In the genomic region with DNA sequence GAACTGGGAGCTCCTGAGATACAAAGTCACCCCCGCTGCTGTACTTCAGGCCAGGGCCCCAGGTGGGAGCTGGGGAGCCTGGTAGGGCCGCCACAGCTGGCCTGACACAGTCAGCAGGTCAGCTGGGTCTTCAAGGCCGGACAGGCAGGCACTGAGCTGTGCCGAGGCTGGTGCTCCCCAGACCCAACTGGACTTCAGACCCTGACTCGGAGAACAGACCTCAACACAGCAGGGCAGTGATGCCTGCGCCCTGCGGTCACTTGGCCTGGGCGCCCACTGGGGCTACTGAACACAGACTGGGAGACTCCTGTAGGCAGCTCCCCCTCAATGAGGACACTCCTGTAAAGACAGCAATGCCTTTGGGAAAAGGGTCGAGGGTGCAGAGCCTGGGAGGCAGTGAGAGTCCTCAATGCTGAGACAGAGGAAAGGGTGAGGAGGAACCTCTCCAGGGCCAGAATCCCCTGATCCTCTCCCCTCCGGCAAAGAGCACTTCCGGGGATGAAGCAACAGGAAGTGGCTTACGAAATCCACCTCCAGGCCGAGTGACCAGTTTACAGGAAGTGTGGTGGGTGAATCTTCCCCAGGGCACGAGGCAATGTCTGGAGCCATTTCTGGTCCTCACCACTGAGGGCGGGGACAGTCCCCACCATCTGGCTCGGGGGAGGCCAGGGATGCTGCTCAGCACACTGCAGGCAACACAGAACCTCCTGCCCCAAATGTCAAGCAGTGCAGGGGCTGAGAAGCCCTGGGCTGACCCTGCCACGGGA, we compare ENCODE assay signal across 8 cellular contexts.
A peak's percentile ranks its signal among the peaks of the same experiment; 100 is the strongest.
DNase-seq lines count a peak whose midpoint lies in the region; ATAC-seq and TF ChIP-seq lines count a peak whose summit lies in the region.

No MANE protein-coding gene starts in this region.

- ATAC-seq in HG03135 (IDR thresholded peaks at IDR 0.05; ENCODE audit: unreplicated experiment) (peak; percentile 65), SK-N-SH treated with all-trans-retinoic acid at 6 μM for 48 hours (peak; percentile 62)

- DNase-seq in DMS153 (lab: John Stamatoyannopoulos, UW): peak; percentile 64
- no peak for DNase-seq in DMS153 treated with DMSO at 0.1 percent for 48 hours (lab: John Stamatoyannopoulos, UW; ENCODE audit: unreplicated experiment)
- peak; percentile 76 for DNase-seq in amniotic stem cell (lab: John Stamatoyannopoulos, UW)
- peak; percentile 49 for DNase-seq in iPS-NIHi7 (ENCODE audit: extremely low spot score)
- DNase-seq in stimulated activated CD4-positive, alpha-beta T cell treated with anti-CD3 and anti-CD28 coated beads, Interleukin-1b, Interleukin-23, amount 100 ng/mL, for 48 hours: peak; percentile 86
- DNase-seq in NCI-H1930 (lab: John Stamatoyannopoulos, UW): no peak

TF ChIP-seq in SK-N-SH treated with all-trans-retinoic acid at 6 μM for 48 hours, 23 proteins besides CTCF, POLR2A, EP300 and RAD21:
- TF ChIP-seq OSR1 (CRISPR knock-in tag; IDR thresholded peaks at IDR 0.05) (0 out of 2 replicates have a peak, but pooled peaks have one; percentile 19), RARB (CRISPR knock-in tag; IDR thresholded peaks at IDR 0.05) (no peak), ISL1 (CRISPR knock-in tag; IDR thresholded peaks at IDR 0.05) (no peak), CSRNP3 (CRISPR knock-in tag; IDR thresholded peaks at IDR 0.05) (no peak), PATZ1 (CRISPR knock-in tag; IDR thresholded peaks at IDR 0.05; ENCODE audit: borderline replicate concordance) (no peak), CSDC2 (CRISPR knock-in tag; IDR thresholded peaks at IDR 0.05) (0 out of 2 replicates have a peak, but pooled peaks have one; percentile 26), ZNF565 (CRISPR knock-in tag; conservative IDR thresholded peaks at IDR 0.05; ENCODE audit: low read depth) (no peak), ZFP3 (CRISPR knock-in tag; IDR thresholded peaks at IDR 0.05) (0 out of 2 replicates have a peak, but pooled peaks have one; percentile 30), ZC3H10 (CRISPR knock-in tag; IDR thresholded peaks at IDR 0.05) (no peak), ESRRG (CRISPR knock-in tag; IDR thresholded peaks at IDR 0.05) (no peak), ZFP30 (CRISPR knock-in tag; IDR thresholded peaks at IDR 0.05) (no peak)
- TF ChIP-seq, protein P1, sequence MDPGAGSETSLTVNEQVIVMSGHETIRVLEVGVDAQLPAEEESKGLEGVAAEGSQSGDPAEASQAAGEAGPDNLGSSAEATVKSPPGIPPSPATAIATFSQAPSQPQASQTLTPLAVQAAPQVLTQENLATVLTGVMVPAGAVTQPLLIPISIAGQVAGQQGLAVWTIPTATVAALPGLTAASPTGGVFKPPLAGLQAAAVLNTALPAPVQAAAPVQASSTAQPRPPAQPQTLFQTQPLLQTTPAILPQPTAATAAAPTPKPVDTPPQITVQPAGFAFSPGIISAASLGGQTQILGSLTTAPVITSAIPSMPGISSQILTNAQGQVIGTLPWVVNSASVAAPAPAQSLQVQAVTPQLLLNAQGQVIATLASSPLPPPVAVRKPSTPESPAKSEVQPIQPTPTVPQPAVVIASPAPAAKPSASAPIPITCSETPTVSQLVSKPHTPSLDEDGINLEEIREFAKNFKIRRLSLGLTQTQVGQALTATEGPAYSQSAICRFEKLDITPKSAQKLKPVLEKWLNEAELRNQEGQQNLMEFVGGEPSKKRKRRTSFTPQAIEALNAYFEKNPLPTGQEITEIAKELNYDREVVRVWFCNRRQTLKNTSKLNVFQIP (CRISPR knock-in tag; IDR thresholded peaks at IDR 0.05; ENCODE audit: borderline replicate concordance, low read depth): no peak
TF ChIP-seq in SK-N-SH treated with all-trans-retinoic acid at 6 μM for 48 hours: peak in this region for 3.

Comparison
In these comparisons a context has a peak if more than half of its experiments do, and no peak if none do; other contexts are left out.
1. DNase-seq: peak in DMS153 (single experiment), amniotic stem cell (single experiment), iPS-NIHi7 (single experiment) and stimulated activated CD4-positive, alpha-beta T cell treated with anti-CD3 and anti-CD28 coated beads, Interleukin-1b, Interleukin-23, amount 100 ng/mL, for 48 hours (single experiment); none in DMS153 treated with DMSO at 0.1 percent for 48 hours (single experiment) and NCI-H1930 (0 of 2).